In the genomic region with DNA sequence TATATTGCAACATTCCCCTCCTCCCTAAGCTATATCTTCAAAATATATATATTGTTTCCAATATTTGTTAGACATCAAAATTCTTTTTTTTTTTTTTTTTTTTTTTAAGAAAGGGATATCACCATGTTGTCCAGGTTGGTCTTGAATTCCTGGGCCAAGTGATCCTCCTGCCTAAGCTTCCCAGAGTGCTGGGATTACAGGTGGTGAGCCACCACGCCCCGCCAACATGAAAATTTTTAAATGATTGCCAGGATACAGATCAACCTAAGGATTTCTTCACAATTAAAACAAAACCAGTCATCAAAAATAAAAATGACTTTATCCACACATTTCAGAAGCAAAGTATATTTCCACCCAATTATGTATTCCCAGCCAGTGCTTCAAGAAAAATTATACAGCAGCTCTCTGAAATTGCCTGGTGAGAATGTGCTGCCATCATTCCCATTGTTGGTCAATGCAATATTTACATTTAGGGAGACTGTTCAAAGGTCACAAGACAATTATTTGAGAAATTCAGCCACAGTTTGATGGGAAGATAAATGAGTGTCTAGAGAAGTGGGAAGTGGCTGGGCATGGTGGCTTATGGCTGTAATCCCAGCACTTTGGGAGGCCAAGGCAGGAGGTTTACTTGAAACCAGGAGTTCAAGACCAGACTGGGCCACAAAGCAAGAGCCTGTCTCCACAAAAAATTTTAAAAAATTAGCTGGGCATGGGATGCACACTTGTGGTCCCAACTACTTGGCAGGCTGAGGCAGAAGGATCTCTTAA, we compare ENCODE assay signal across 13 cellular contexts.
DNase-seq lines count a peak whose midpoint lies in the region; ATAC-seq and TF ChIP-seq lines count a peak whose summit lies in the region.
"Had no signal": no experiment of that assay in that cellular context is flagged by ENCODE, and none has a peak within 500 bp of the region (broad histone marks: within the 10 kb centered on the region; RNA-seq: fewer than 3 reads in every experiment).

No MANE protein-coding gene starts in this region.

- TF ChIP-seq CTCF in liver (IDR thresholded peaks at IDR 0.05; ENCODE audit: low read depth, low read length, missing input control) (no peak), endothelial cell (IDR thresholded peaks at IDR 0.05; ENCODE audit: unreplicated experiment) (no peak)

- CTCF ChIA-PET in CD8-positive, alpha-beta memory T cell (lab: Charles Lee): interaction anchor here (0.9 to 1.5 kb wide), 3 partner anchors 36 to 176 kb away, joined by 3 to 6 read pairs (median 4); no protein-coding TSS in a partner anchor
- CTCF ChIA-PET in activated CD4-positive, alpha-beta memory T cell treated with anti-CD3 and anti-CD28 coated beads, Interleukin-2, amount 10 ng/mL, durations not matched to agents 7 days and 5 days (lab: Charles Lee): interaction anchor here (0.7 to 1.2 kb wide), 6 partner anchors 8 to 176 kb away, joined by 3 to 9 read pairs (median 4); a partner anchor contains a TSS

- peaks cover 17 to 66% (median 30%) of the 10 kb centered on the region in 3 donors for H3K36me3 Mint-ChIP-seq in CD8-positive, alpha-beta memory T cell
- peaks cover 72% of the 10 kb centered on the region for H3K36me3 Mint-ChIP-seq in activated CD4-positive, alpha-beta memory T cell treated with anti-CD3 and anti-CD28 coated beads, Interleukin-2, amount 10 ng/mL, durations not matched to agents 7 days and 5 days (ENCODE audit: low read depth)
- peaks cover 10% of the 10 kb centered on the region for H3K36me3 Mint-ChIP-seq in endothelial cell (ENCODE audit: low read depth, unreplicated experiment)

- H3K4me1 Mint-ChIP-seq in CD8-positive, alpha-beta memory T cell: peaks cover 56 to 73% (median 66%) of the 10 kb centered on the region in 3 donors
- H3K4me1 Mint-ChIP-seq in activated CD4-positive, alpha-beta memory T cell treated with anti-CD3 and anti-CD28 coated beads, Interleukin-2, amount 10 ng/mL, durations not matched to agents 7 days and 5 days: peaks cover 57% of the 10 kb centered on the region
- peaks cover 30% of the 10 kb centered on the region for H3K4me1 Mint-ChIP-seq in endothelial cell (ENCODE audit: unreplicated experiment)

- H3K9ac ChIP-seq in liver (ENCODE audit: low read depth in 1 of 2, low read length in 2 of 2): no peak overlapping the region

- POLR2A ChIA-PET in CD8-positive, alpha-beta memory T cell (lab: Charles Lee): interaction anchor here (0.8 to 1.7 kb wide), 2 partner anchors 10 to 14 kb away, joined by 3 to 5 read pairs; no protein-coding TSS in a partner anchor
- POLR2A ChIA-PET in activated CD4-positive, alpha-beta memory T cell treated with anti-CD3 and anti-CD28 coated beads, Interleukin-2, amount 10 ng/mL, durations not matched to agents 7 days and 5 days (lab: Charles Lee): interaction anchor here (0.9 to 1.3 kb wide), 7 partner anchors 8 to 953 kb away, joined by 3 to 7 read pairs (median 3); a partner anchor contains a TSS

- no peak for DNase-seq in CD8-positive, alpha-beta memory T cell
- DNase-seq in HT-29 (ENCODE audit: low spot score): peak; percentile 68
- DNase-seq in activated CD4-positive, alpha-beta memory T cell treated with anti-CD3 and anti-CD28 coated beads, Interleukin-2, amount 10 ng/mL, durations not matched to agents 7 days and 5 days: no peak
- DNase-seq in NCI-H510A treated with DMSO at 0.1 percent for 48 hours (lab: John Stamatoyannopoulos, UW): no peak
- no peak for DNase-seq in NCI-H524 treated with DMSO at 0.1 percent for 48 hours (lab: John Stamatoyannopoulos, UW)
- no peak for DNase-seq in endothelial cell (ENCODE audit: low spot score)
- DNase-seq: brain microvascular endothelial cell, head of caudate nucleus, MM.1S, thyroid gland had no signal

- peak overlapping the region; percentile 26 for H3K4me3 ChIP-seq in CD8-positive, alpha-beta memory T cell (ENCODE audit: low read length)
- no peak overlapping the region for H3K4me3 ChIP-seq in liver (ENCODE audit: low read depth in 1 of 3, low read length in 3 of 3)
- H3K4me3 ChIP-seq: thyroid gland had no signal

- peaks cover 58% of the 10 kb centered on the region for H3K4me1 ChIP-seq in CD8-positive, alpha-beta memory T cell (ENCODE audit: insufficient read depth, low read length)
- peaks cover 11 to 35% (median 24%) of the 10 kb centered on the region in 4 donors for H3K4me1 ChIP-seq in liver (ENCODE audit: control insufficient read depth in 4 of 4, insufficient read depth in 4 of 4, low read length in 3 of 4)

- no peaks in the 10 kb centered on the region for H3K9me3 Mint-ChIP-seq in CD8-positive, alpha-beta memory T cell
- no peaks in the 10 kb centered on the region for H3K9me3 Mint-ChIP-seq in activated CD4-positive, alpha-beta memory T cell treated with anti-CD3 and anti-CD28 coated beads, Interleukin-2, amount 10 ng/mL, durations not matched to agents 7 days and 5 days
- no peaks in the 10 kb centered on the region for H3K9me3 Mint-ChIP-seq in endothelial cell (ENCODE audit: unreplicated experiment)

- H3K27me3 ChIP-seq in CD8-positive, alpha-beta memory T cell (ENCODE audit: insufficient read depth, low read length, poor library complexity, severe bottlenecking): no peaks in the 10 kb centered on the region
- no peaks in the 10 kb centered on the region for H3K27me3 ChIP-seq in liver (ENCODE audit: control insufficient read depth in 4 of 4, insufficient read depth in 4 of 4, low read length in 3 of 4)
- H3K27me3 ChIP-seq: brain microvascular endothelial cell, neutrophil, thyroid gland had no signal

- H3K27me3 Mint-ChIP-seq in CD8-positive, alpha-beta memory T cell: peaks cover 0 to 2% of the 10 kb centered on the region in 2 donors
- no peaks in the 10 kb centered on the region for H3K27me3 Mint-ChIP-seq in activated CD4-positive, alpha-beta memory T cell treated with anti-CD3 and anti-CD28 coated beads, Interleukin-2, amount 10 ng/mL, durations not matched to agents 7 days and 5 days
- H3K27me3 Mint-ChIP-seq in endothelial cell (ENCODE audit: unreplicated experiment): peaks cover 2% of the 10 kb centered on the region

- peak overlapping the region; percentile 65 to 84 (median 74) for H3K4me3 Mint-ChIP-seq in CD8-positive, alpha-beta memory T cell
- peak overlapping the region; percentile 44 for H3K4me3 Mint-ChIP-seq in activated CD4-positive, alpha-beta memory T cell treated with anti-CD3 and anti-CD28 coated beads, Interleukin-2, amount 10 ng/mL, durations not matched to agents 7 days and 5 days
- no peak overlapping the region for H3K4me3 Mint-ChIP-seq in endothelial cell (ENCODE audit: unreplicated experiment)

- H3K36me3 ChIP-seq in CD8-positive, alpha-beta memory T cell (ENCODE audit: insufficient read depth, low read length): peaks cover 14% of the 10 kb centered on the region
- no peaks in the 10 kb centered on the region for H3K36me3 ChIP-seq in liver (ENCODE audit: control insufficient read depth in 4 of 4, insufficient read depth in 3 of 4, low read depth in 1 of 4, low read length in 3 of 4)
- H3K36me3 ChIP-seq: brain microvascular endothelial cell, neutrophil, thyroid gland had no signal

- no peaks in the 10 kb centered on the region for H3K9me3 ChIP-seq in CD8-positive, alpha-beta memory T cell (ENCODE audit: low read length)
- H3K9me3 ChIP-seq in liver (ENCODE audit: control insufficient read depth in 4 of 4, low read length in 3 of 4): no peaks in the 10 kb centered on the region
- H3K9me3 ChIP-seq: neutrophil, thyroid gland had no signal

- H3K27ac ChIP-seq in CD8-positive, alpha-beta memory T cell (ENCODE audit: low read depth, low read length): no peak overlapping the region
- H3K27ac ChIP-seq in liver (ENCODE audit: low read depth in 1 of 2, low read length in 2 of 2): no peak overlapping the region
- H3K27ac ChIP-seq: brain microvascular endothelial cell, neutrophil, thyroid gland had no signal

- peak; percentile 13 to 14 for TF ChIP-seq RAD21 in liver (IDR thresholded peaks at IDR 0.05)

- 97% methylated on average over 2 of the region's 2 CpGs for WGBS in liver

- ATAC-seq in HG02840 (IDR thresholded peaks at IDR 0.05; ENCODE audit: low FRiP score, unreplicated experiment): no peak

- H3K27ac Mint-ChIP-seq in CD8-positive, alpha-beta memory T cell: peak overlapping the region; percentile 72 to 93 (median 82)
- H3K27ac Mint-ChIP-seq in activated CD4-positive, alpha-beta memory T cell treated with anti-CD3 and anti-CD28 coated beads, Interleukin-2, amount 10 ng/mL, durations not matched to agents 7 days and 5 days: peak overlapping the region; percentile 42
- no peak overlapping the region for H3K27ac Mint-ChIP-seq in endothelial cell (ENCODE audit: unreplicated experiment)

TF ChIP-seq in liver, 16 proteins besides CTCF, POLR2A, EP300 and RAD21:
- TF ChIP-seq FOXA1 (IDR thresholded peaks at IDR 0.05) (no peak), RXRA (IDR thresholded peaks at IDR 0.05) (peak; percentile 46 to 49), JUND (IDR thresholded peaks at IDR 0.05) (peak in 1 of 2 donors; percentile 24), EGR1 (IDR thresholded peaks at IDR 0.05; ENCODE audit: low read depth in 2 of 2) (no peak), SP1 (IDR thresholded peaks at IDR 0.05) (peak; percentile 32), HNF4A (conservative IDR thresholded peaks at IDR 0.05) (peak; percentile 76 to 77), NR2F2 (IDR thresholded peaks at IDR 0.05) (no peak), FOXA2 (IDR thresholded peaks at IDR 0.05) (peak; percentile 73), HNF4G (IDR thresholded peaks at IDR 0.05) (peak; percentile 54), TAF1 (conservative IDR thresholded peaks at IDR 0.05) (no peak), YY1 (IDR thresholded peaks at IDR 0.05) (peak; percentile 48)
